Comparison of ENCODE assay signal across 8 cellular contexts in the genomic region with DNA sequence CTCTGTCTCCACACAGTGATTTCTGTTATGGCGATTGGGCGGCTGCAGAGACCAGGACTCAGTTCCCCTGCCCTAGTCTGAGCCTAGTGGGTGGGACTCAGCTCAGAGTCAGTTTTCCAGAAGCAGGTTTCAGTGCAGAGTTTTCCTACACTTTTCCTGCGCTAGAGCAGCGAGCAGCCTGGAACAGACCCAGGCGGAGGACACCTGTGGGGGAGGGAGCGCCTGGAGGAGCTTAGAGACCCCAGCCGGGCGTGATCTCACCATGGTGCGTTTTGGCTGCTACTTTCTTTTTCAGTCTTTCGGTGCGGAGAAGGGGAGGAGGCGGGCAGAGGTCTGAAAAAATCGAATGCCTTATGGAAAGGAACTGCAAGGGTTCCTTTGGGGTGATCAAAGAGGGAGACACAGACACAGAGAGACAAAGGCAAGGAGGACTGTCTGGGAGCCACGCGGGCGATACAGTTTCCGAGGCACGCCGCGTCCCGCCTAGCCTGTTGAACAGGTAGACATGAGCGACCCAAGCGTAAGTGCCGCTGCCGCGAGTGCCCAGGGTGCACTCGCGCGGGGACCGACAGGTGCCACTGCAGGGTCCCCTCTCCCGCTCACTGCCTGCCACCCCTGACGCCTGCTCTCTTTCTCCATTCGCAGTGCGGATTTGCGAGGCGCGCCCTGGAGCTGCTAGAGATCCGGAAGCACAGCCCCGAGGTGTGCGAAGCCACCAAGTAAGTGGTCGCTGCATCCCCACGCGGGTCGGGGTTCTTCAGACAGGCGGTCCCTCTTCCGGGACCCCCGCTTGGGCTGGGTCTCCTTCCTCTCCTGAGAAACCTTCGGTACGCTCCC. TPM values are rescaled to one million over a fixed set of nuclear protein-coding genes. Genes with fewer than 3 reads are reported as not detected.
DNase-seq lines count a peak whose midpoint lies in the region; ATAC-seq, FAIRE-seq and TF ChIP-seq lines count a peak whose summit lies in the region.

A gene with protein sequence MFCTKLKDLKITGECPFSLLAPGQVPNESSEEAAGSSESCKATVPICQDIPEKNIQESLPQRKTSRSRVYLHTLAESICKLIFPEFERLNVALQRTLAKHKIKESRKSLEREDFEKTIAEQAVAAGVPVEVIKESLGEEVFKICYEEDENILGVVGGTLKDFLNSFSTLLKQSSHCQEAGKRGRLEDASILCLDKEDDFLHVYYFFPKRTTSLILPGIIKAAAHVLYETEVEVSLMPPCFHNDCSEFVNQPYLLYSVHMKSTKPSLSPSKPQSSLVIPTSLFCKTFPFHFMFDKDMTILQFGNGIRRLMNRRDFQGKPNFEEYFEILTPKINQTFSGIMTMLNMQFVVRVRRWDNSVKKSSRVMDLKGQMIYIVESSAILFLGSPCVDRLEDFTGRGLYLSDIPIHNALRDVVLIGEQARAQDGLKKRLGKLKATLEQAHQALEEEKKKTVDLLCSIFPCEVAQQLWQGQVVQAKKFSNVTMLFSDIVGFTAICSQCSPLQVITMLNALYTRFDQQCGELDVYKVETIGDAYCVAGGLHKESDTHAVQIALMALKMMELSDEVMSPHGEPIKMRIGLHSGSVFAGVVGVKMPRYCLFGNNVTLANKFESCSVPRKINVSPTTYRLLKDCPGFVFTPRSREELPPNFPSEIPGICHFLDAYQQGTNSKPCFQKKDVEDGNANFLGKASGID (plus strand): TSS at position 148 of the 837 bp plus-strand sequence. CDS start 30,020 bp downstream, outside the sequence.

- H3K4me3 ChIP-seq in Peyer's patch, result peak within 1 kb of the TSS; percentile 30 to 61 (median 48)
- H3K4me3 ChIP-seq in kidney (ENCODE audit: low read length in 2 of 2), result peak within 1 kb of the TSS; percentile 84 to 85
- H3K4me3 ChIP-seq in smooth muscle cell, result peak within 1 kb of the TSS; percentile 72

- no peaks in the 10 kb centered on the region for H3K27me3 ChIP-seq in Peyer's patch
- no peaks in the 10 kb centered on the region for H3K27me3 ChIP-seq in smooth muscle cell (ENCODE audit: low read depth)

- 1% methylated on average over 47 of the region's 49 CpGs for whole genome bisulfite sequencing in smooth muscle cell (ENCODE audit: low lambda C conversion rate)

- peaks cover 57% of the 10 kb centered on the region for H3K79me2 ChIP-seq in smooth muscle cell (ENCODE audit: low read depth)

- H4K20me1 ChIP-seq in smooth muscle cell (ENCODE audit: low read depth), result no peaks in the 10 kb centered on the region

- DNase-seq in stimulated activated CD4-positive, alpha-beta T cell treated with anti-CD3 and anti-CD28 coated beads, Interleukin-12 subunit alpha, Interleukin-12 subunit beta, amount 100 ng/mL, for 4 hours, result peak; percentile 1
- DNase-seq in stimulated activated CD4-positive, alpha-beta T cell treated with anti-CD3 and anti-CD28 coated beads, Interleukin-4, amount 100 ng/mL, for 4 hours, result no peak
- peak in 2 of 3 donors; percentile 51 to 52 for DNase-seq in Peyer's patch
- no peak for DNase-seq in cerebellum (ENCODE audit: low spot score)
- DNase-seq in kidney, result peak; percentile 74
- peak; percentile 32 for DNase-seq in smooth muscle cell (lab: John Stamatoyannopoulos, UW; ENCODE audit: unreplicated experiment)
- no peak for DNase-seq in SIG-M5 (lab: John Stamatoyannopoulos, UW)

- no peak for TF ChIP-seq CTCF in Peyer's patch (IDR thresholded peaks at IDR 0.05)
- TF ChIP-seq CTCF in kidney (IDR thresholded peaks at IDR 0.05; ENCODE audit: borderline replicate concordance, extremely low read depth, insufficient read depth), result no peak
- TF ChIP-seq CTCF in smooth muscle cell (IDR thresholded peaks at IDR 0.05; ENCODE audit: borderline replicate concordance, insufficient read depth, poor library complexity, severe bottlenecking), result no peak

- ATAC-seq in HG02884 (IDR thresholded peaks at IDR 0.05; ENCODE audit: unreplicated experiment), result peak; percentile 45

- no peaks in the 10 kb centered on the region for H3K9me3 ChIP-seq in Peyer's patch
- H3K9me3 ChIP-seq in kidney (ENCODE audit: control insufficient read depth in 1 of 2, low read length in 2 of 2), result no peaks in the 10 kb centered on the region
- no peaks in the 10 kb centered on the region for H3K9me3 ChIP-seq in smooth muscle cell (replicated peaks; ENCODE audit: low read depth)

- H3K9ac ChIP-seq in kidney (ENCODE audit: low read length in 2 of 2) (peak within 1 kb of the TSS; percentile 82 to 85), smooth muscle cell (ENCODE audit: low read depth) (peak within 1 kb of the TSS; percentile 78)

- H3K36me3 ChIP-seq in Peyer's patch (no peaks in the 10 kb centered on the region), kidney (ENCODE audit: control insufficient read depth in 1 of 2, insufficient read depth in 2 of 2, low read length in 2 of 2) (no peaks in the 10 kb centered on the region), smooth muscle cell (ENCODE audit: low read depth) (no peaks in the 10 kb centered on the region)

- H3K27ac ChIP-seq in Peyer's patch, result peak within 1 kb of the TSS; percentile 30 to 87 (median 68)
- H3K27ac ChIP-seq in kidney (ENCODE audit: low read depth in 2 of 2, low read length in 2 of 2), result peak within 1 kb of the TSS; percentile 84 to 95
- peak within 1 kb of the TSS; percentile 80 for H3K27ac ChIP-seq in smooth muscle cell (ENCODE audit: low read depth)

- no peak for FAIRE-seq in kidney (lab: Jason Lieb, UNC)

- intact Hi-C loops in kidney (cut with DNase I), result no loop called here

- H3K4me1 ChIP-seq in Peyer's patch (no peaks in the 10 kb centered on the region), kidney (ENCODE audit: control insufficient read depth in 1 of 2, insufficient read depth in 1 of 2, low read depth in 1 of 2, low read length in 2 of 2) (no peaks in the 10 kb centered on the region), smooth muscle cell (ENCODE audit: low read depth) (peaks cover 4% of the 10 kb centered on the region)

- H2AFZ ChIP-seq in smooth muscle cell (ENCODE audit: low read depth), result peak within 1 kb of the TSS; percentile 71

- peaks cover 8% of the 10 kb centered on the region for H3F3A ChIP-seq in smooth muscle cell (ENCODE audit: low read depth)

- TF ChIP-seq POLR2A in Peyer's patch (IDR thresholded peaks at IDR 0.05), result no peak

- H3K4me2 ChIP-seq in smooth muscle cell, result peak within 1 kb of the TSS; percentile 94

RNA-seq across cellular contexts. Expression of the gene that starts here (rescaled TPM):
- total RNA-seq in Peyer's patch (10 to 100 TPM in 1 of 4 donors, 1 to 10 TPM in 3; 2.3 to 14.9 (median 7.8) TPM), cerebellum (35.9 TPM), kidney (64.6 TPM), smooth muscle cell (269 and 295 TPM in 2 replicates)
- polyA plus RNA-seq in kidney (ENCODE audit: insufficient read depth, low read depth, low replicate concordance) (6.9 TPM), smooth muscle cell (138 and 172 TPM in 2 replicates)

Comparison
In these comparisons a context has a peak if more than half of its experiments do, and no peak if none do; other contexts are left out.
1. RNA of the gene that starts here (polyA plus RNA-seq): 138 to 172 TPM in smooth muscle cell; 6.9 TPM in kidney (single experiment); every median in the first group is over 10 times any median in the second.
2. DNase-seq: peak in stimulated activated CD4-positive, alpha-beta T cell treated with anti-CD3 and anti-CD28 coated beads, Interleukin-12 subunit alpha, Interleukin-12 subunit beta, amount 100 ng/mL, for 4 hours (single experiment), Peyer's patch (2 of 3), kidney (single experiment) and smooth muscle cell (single experiment); none in stimulated activated CD4-positive, alpha-beta T cell treated with anti-CD3 and anti-CD28 coated beads, Interleukin-4, amount 100 ng/mL, for 4 hours (0 of 2), cerebellum (single experiment) and SIG-M5 (single experiment).
3. Peak in every context shown above with its lines, with median percentiles within 50 percentile points of each other: H3K27ac ChIP-seq and H3K4me3 ChIP-seq.